9 cellular contexts compared by ENCODE assay signal in the genomic region with DNA sequence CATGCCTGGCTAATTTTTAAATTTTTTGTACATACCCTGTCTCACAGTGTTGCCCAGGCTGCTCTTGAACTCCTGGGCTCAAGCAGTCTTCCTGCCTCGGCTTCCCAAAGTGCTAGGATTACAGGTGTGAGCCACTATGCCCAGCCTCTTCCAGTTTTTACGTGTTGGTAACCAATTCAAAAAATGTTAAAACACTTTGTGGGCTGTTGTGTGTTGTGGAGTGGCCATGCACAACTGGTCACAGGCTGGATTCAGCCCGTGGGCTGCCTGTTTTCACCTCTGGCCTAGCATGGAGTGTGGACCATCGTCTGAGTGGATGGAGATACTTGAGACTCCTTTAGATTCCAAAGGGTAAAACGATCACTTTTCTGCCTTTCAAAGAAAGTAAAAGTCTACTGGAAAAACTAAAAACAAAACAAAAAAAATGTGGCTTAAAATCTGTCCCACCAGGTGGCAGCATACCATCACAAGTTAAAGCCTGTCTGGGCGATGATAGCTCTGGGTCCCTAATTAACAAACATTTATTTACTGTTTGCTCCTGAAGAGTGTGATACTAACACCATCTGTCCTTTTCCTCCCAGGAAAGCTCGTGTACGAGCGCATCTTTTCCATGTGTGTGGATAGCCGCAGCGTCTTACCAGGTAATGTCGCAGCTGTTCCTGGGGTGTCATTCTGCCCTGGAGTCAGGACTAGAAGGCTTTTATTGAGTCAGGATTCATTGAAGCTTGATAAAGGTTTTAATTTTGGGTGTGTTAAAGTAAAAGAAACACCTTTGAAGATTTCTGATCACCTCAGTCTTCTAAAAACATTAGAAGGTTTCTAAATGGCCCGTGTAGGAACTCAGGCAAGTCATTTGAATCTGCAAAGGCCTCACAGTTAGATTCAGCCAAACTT. TPM values are rescaled to one million over a fixed set of nuclear protein-coding genes. Genes with fewer than 3 reads are reported as not detected.
A peak's percentile ranks its signal among the peaks of the same experiment; 100 is the strongest.
DNase-seq lines count a peak whose midpoint lies in the region; ATAC-seq, FAIRE-seq and TF ChIP-seq lines count a peak whose summit lies in the region.
"Had no signal": no experiment of that assay in that cellular context is flagged by ENCODE, and none has a peak within 500 bp of the region (broad histone marks: within the 10 kb centered on the region; RNA-seq: fewer than 3 reads in every experiment).

No MANE protein-coding gene starts in this region.

- DNase-seq in GM19239 (ENCODE audit: insufficient read length, low spot score): peak; percentile 10
- DNase-seq in NCI-H774 (lab: John Stamatoyannopoulos, UW): peak; percentile 11
- peak; percentile 68 for DNase-seq in astrocyte of the hippocampus (ENCODE audit: low read depth, low spot score)
- DNase-seq in NCI-H187 (lab: John Stamatoyannopoulos, UW): no peak

- no peak for ATAC-seq in GM21786 (IDR thresholded peaks at IDR 0.05; ENCODE audit: unreplicated experiment)
- ATAC-seq: T-helper 17 cell had no signal

- TF ChIP-seq CTCF in C4-2B (conservative IDR thresholded peaks at IDR 0.05): peak; percentile 81

- H3K27ac ChIP-seq in C4-2B (no peak overlapping the region), temporal lobe (ENCODE audit: low read depth, low read length) (peak overlapping the region; percentile 95)

- FAIRE-seq in GM19239 (lab: Jason Lieb, UNC) (no peak), islet of Langerhans (lab: Jason Lieb, UNC) (peak; percentile 13)

RNA-seq across cellular contexts. Expression of gene VPS35L, which starts 45.8 kb away (rescaled TPM):
- total RNA-seq in temporal lobe: 34.7 TPM

Comparison
In these comparisons a context has a peak if more than half of its experiments do, and no peak if none do; other contexts are left out.
1. DNase-seq: peak in GM19239 (single experiment), NCI-H774 (single experiment) and astrocyte of the hippocampus (single experiment); none in NCI-H187 (0 of 2).